15 cellular contexts compared by ENCODE assay signal in genomic region chr5:149433524-149434131, GRCh38. TPM values are rescaled to one million over a fixed set of nuclear protein-coding genes. Genes with fewer than 3 reads are reported as not detected.
A peak's percentile ranks its signal among the peaks of the same experiment; 100 is the strongest.
DNase-seq lines count a peak whose midpoint lies in the region; ATAC-seq, FAIRE-seq and TF ChIP-seq lines count a peak whose summit lies in the region.
"Had no signal": no experiment of that assay in that cellular context is flagged by ENCODE, and none has a peak within 500 bp of the region (broad histone marks: within the 10 kb centered on the region; RNA-seq: fewer than 3 reads in every experiment).

No MANE protein-coding gene starts in this region.

- peaks cover 18% of the 10 kb centered on the region for H3K36me3 Mint-ChIP-seq in astrocyte (ENCODE audit: low read depth, unreplicated experiment)
- H3K36me3 Mint-ChIP-seq: WTC11 had no signal

- no peak overlapping the region for H2AFZ ChIP-seq in astrocyte (ENCODE audit: low read depth, low read length)

- H3K27ac ChIP-seq in BLaER1 treated with 17β-estradiol and CSF1 and Interleukin-3, amounts not matched to agents 10 nM and 100 nM, result peak overlapping the region in 2 of 11 experiments; percentile 7 to 23; a peak in 2 of 22 replicates
- H3K27ac ChIP-seq in astrocyte (ENCODE audit: low read depth, low read length) (no peak overlapping the region), right atrium auricular region (peak overlapping the region; percentile 90 to 97), gastrocnemius medialis (peak overlapping the region in 3 of 4 donors; percentile 14 to 27 (median 19)), SJCRH30 (no peak overlapping the region)

- H3K9me3 ChIP-seq in BLaER1 treated with 17β-estradiol and CSF1 and Interleukin-3, amounts not matched to agents 10 nM and 100 nM (replicated peaks in 1 of 11), result peaks cover 6 to 23% (median 11%) of the 10 kb centered on the region in 11 experiments; a peak in 20 of 22 replicates
- H3K9me3 ChIP-seq in astrocyte (ENCODE audit: insufficient read depth, low read depth, low read length) (no peaks in the 10 kb centered on the region), right atrium auricular region (no peaks in the 10 kb centered on the region), gastrocnemius medialis (no peaks in the 10 kb centered on the region), SJCRH30 (replicated peaks) (no peaks in the 10 kb centered on the region)

- FAIRE-seq in astrocyte (lab: Jason Lieb, UNC), result no peak

- H3K27ac Mint-ChIP-seq in astrocyte (ENCODE audit: unreplicated experiment), result no peak overlapping the region
- H3K27ac Mint-ChIP-seq: activated CD8-positive, alpha-beta T cell treated with anti-CD3 and anti-CD28 coated beads for 36 hours; activated T-helper 1 cell treated with anti-CD3 and anti-CD28 coated beads, Interleukin-12 subunit alpha, Interleukin-12 subunit beta, Interleukin-2, Interleukin-4 antibody, amounts not matched to agents 30 ng/mL and 10 ng/mL and 1 ng/mL, durations not matched to agents 14 hours and 24 hours and 36 hours; endodermal cell; stimulated activated naive CD8-positive, alpha-beta T cell treated with anti-CD3 and anti-CD28 coated beads, Interleukin-15, Interleukin-2, amounts not matched to agents 100 ng/mL and 50 ng/mL, for 24 hours; T-helper 1 cell treated with Interleukin-12 subunit alpha and Interleukin-12 subunit beta and Interleukin-4 antibody, amounts not matched to agents 30 μg/mL and 1 μg/mL, for 36 hours; WTC11 had no signal

- TF ChIP-seq CTCF in astrocyte (IDR thresholded peaks at IDR 0.05; ENCODE audit: insufficient read depth, low read depth, low read length) (no peak), right atrium auricular region (IDR thresholded peaks at IDR 0.05) (no peak), gastrocnemius medialis (IDR thresholded peaks at IDR 0.05 in 4 of 5, conservative IDR thresholded peaks at IDR 0.05 in 1 of 5) (no peak)

- peaks cover 18 to 55% (median 36%) of the 10 kb centered on the region in 10 experiments for H3K4me1 ChIP-seq in BLaER1 treated with 17β-estradiol and CSF1 and Interleukin-3, amounts not matched to agents 10 nM and 100 nM
- H3K4me1 ChIP-seq in astrocyte (ENCODE audit: insufficient read depth, low read length) (peaks cover 3% of the 10 kb centered on the region), right atrium auricular region (peaks cover 0 to 47% of the 10 kb centered on the region in 2 donors), gastrocnemius medialis (peaks cover 0 to 10% of the 10 kb centered on the region in 2 donors), SJCRH30 (peaks cover 6% of the 10 kb centered on the region)

- H3K4me1 Mint-ChIP-seq in astrocyte (ENCODE audit: low read depth, unreplicated experiment), result peaks cover 19% of the 10 kb centered on the region
- H3K4me1 Mint-ChIP-seq: central memory CD8-positive, alpha-beta T cell had no signal

- H4K20me1 ChIP-seq in BLaER1 treated with 17β-estradiol and CSF1 and Interleukin-3, amounts not matched to agents 10 nM and 100 nM, result no peaks in the 10 kb centered on the region
- peaks cover 31% of the 10 kb centered on the region for H4K20me1 ChIP-seq in astrocyte (ENCODE audit: insufficient read depth, low read length)

- in situ Hi-C loops in gastrocnemius medialis (cut with MboI; ENCODE audit: low sequenced_read_pairs in 4 of 4), result loop anchor here in 2 of 4 donors (10.0 kb wide), 2 partner anchors 59 to 169 kb away; partner anchors contain the start of gene IL17B (in 1 of the 2)

- H3K9ac ChIP-seq in BLaER1 treated with 17β-estradiol and CSF1 and Interleukin-3, amounts not matched to agents 10 nM and 100 nM, result no peak overlapping the region
- no peak overlapping the region for H3K9ac ChIP-seq in astrocyte (ENCODE audit: low read length)

- no peaks in the 10 kb centered on the region for H3K79me2 ChIP-seq in astrocyte (ENCODE audit: insufficient read depth, low read length)

- no peaks in the 10 kb centered on the region for H3K27me3 ChIP-seq in BLaER1 treated with 17β-estradiol and CSF1 and Interleukin-3, amounts not matched to agents 10 nM and 100 nM
- H3K27me3 ChIP-seq in astrocyte (ENCODE audit: insufficient read depth, low read length) (no peaks in the 10 kb centered on the region), right atrium auricular region (no peaks in the 10 kb centered on the region), gastrocnemius medialis (no peaks in the 10 kb centered on the region), SJCRH30 (peaks cover 3% of the 10 kb centered on the region; the same call in 1 of the 2 replicates)

- peaks cover 0 to 4% (median 0%) of the 10 kb centered on the region in 11 experiments; a peak in 1 of 22 replicates for H3K36me3 ChIP-seq in BLaER1 treated with 17β-estradiol and CSF1 and Interleukin-3, amounts not matched to agents 10 nM and 100 nM
- H3K36me3 ChIP-seq in astrocyte (ENCODE audit: insufficient read depth, low read length) (peaks cover 23% of the 10 kb centered on the region), right atrium auricular region (peaks cover 25% of the 10 kb centered on the region), gastrocnemius medialis (no peaks in the 10 kb centered on the region), SJCRH30 (no peaks in the 10 kb centered on the region)

- no peak for ATAC-seq in gastrocnemius medialis

- no peaks in the 10 kb centered on the region for H3K9me3 Mint-ChIP-seq in astrocyte (ENCODE audit: unreplicated experiment)
- H3K9me3 Mint-ChIP-seq: activated CD8-positive, alpha-beta T cell treated with anti-CD3 and anti-CD28 coated beads for 36 hours; activated T-helper 1 cell treated with anti-CD3 and anti-CD28 coated beads, Interleukin-12 subunit alpha, Interleukin-12 subunit beta, Interleukin-2, Interleukin-4 antibody, amounts not matched to agents 30 ng/mL and 10 ng/mL and 1 ng/mL, durations not matched to agents 14 hours and 24 hours and 36 hours; central memory CD8-positive, alpha-beta T cell; endodermal cell; stimulated activated naive CD8-positive, alpha-beta T cell treated with anti-CD3 and anti-CD28 coated beads, Interleukin-15, Interleukin-2, amounts not matched to agents 100 ng/mL and 50 ng/mL, for 24 hours; T-helper 1 cell treated with Interleukin-12 subunit alpha and Interleukin-12 subunit beta and Interleukin-4 antibody, amounts not matched to agents 30 μg/mL and 1 μg/mL, for 36 hours; WTC11 had no signal

- peak; percentile 58 for DNase-seq in astrocyte (ENCODE audit: low read depth)
- DNase-seq in right atrium auricular region (ENCODE audit: low spot score), result no peak
- DNase-seq in gastrocnemius medialis, result no peak
- no peak for DNase-seq in NCI-H187 treated with DMSO at 0.1 percent for 48 hours (lab: John Stamatoyannopoulos, UW)
- DNase-seq in NCI-H146 treated with DMSO at 0.1 percent for 48 hours (lab: John Stamatoyannopoulos, UW; ENCODE audit: unreplicated experiment), result no peak
- no peak for DNase-seq in SJCRH30
- DNase-seq in cerebellar nuclear complex (lab: John Stamatoyannopoulos, UW), result no peak

- H3K4me2 ChIP-seq in BLaER1 treated with 17β-estradiol and CSF1 and Interleukin-3, amounts not matched to agents 10 nM and 100 nM, result peak overlapping the region in 6 of 11 experiments; percentile 5 to 57 (median 24); a peak in 6 of 22 replicates
- H3K4me2 ChIP-seq in astrocyte (ENCODE audit: low read length), result no peak overlapping the region

- TF ChIP-seq POLR2A in gastrocnemius medialis (IDR thresholded peaks at IDR 0.05), result no peak

- intact Hi-C loops in gastrocnemius medialis (cut with DNase I; ENCODE audit: low total_unique reads), result loop anchor here (1.0 kb wide), 1 partner anchor 51 kb away; no protein-coding TSS in a partner anchor

- H3K27me3 Mint-ChIP-seq in astrocyte (ENCODE audit: low read depth, unreplicated experiment), result no peaks in the 10 kb centered on the region
- H3K27me3 Mint-ChIP-seq: stimulated activated naive CD8-positive, alpha-beta T cell treated with anti-CD3 and anti-CD28 coated beads, Interleukin-15, Interleukin-2, amounts not matched to agents 100 ng/mL and 50 ng/mL, for 24 hours had no signal

- peak overlapping the region; percentile 12 for H3K4me3 Mint-ChIP-seq in astrocyte (ENCODE audit: unreplicated experiment)
- H3K4me3 Mint-ChIP-seq: activated CD8-positive, alpha-beta T cell treated with anti-CD3 and anti-CD28 coated beads for 36 hours; activated T-helper 1 cell treated with anti-CD3 and anti-CD28 coated beads, Interleukin-12 subunit alpha, Interleukin-12 subunit beta, Interleukin-2, Interleukin-4 antibody, amounts not matched to agents 30 ng/mL and 10 ng/mL and 1 ng/mL, durations not matched to agents 14 hours and 24 hours and 36 hours; central memory CD8-positive, alpha-beta T cell; endodermal cell; stimulated activated naive CD8-positive, alpha-beta T cell treated with anti-CD3 and anti-CD28 coated beads, Interleukin-15, Interleukin-2, amounts not matched to agents 100 ng/mL and 50 ng/mL, for 24 hours; T-helper 1 cell treated with Interleukin-12 subunit alpha and Interleukin-12 subunit beta and Interleukin-4 antibody, amounts not matched to agents 30 μg/mL and 1 μg/mL, for 36 hours; WTC11 had no signal

- no peak overlapping the region for H3K4me3 ChIP-seq in BLaER1 treated with 17β-estradiol and CSF1 and Interleukin-3, amounts not matched to agents 10 nM and 100 nM
- no peak overlapping the region for H3K4me3 ChIP-seq in astrocyte (ENCODE audit: insufficient read depth, low read depth, low read length)
- no peak overlapping the region for H3K4me3 ChIP-seq in right atrium auricular region
- no peak overlapping the region for H3K4me3 ChIP-seq in gastrocnemius medialis
- H3K4me3 ChIP-seq in SJCRH30, result no peak overlapping the region

RNA-seq across cellular contexts. Expression of gene IL17B, which starts 54.5 kb away (rescaled TPM):
- total RNA-seq in astrocyte (0.54 and 0.60 TPM in 2 replicates), right atrium auricular region (1 to 10 TPM in 1 of 2 donors, under 1 TPM in 1; 0.83 to 2.9 TPM), gastrocnemius medialis (1 to 10 TPM in 1 of 4 donors, not detected in 3; 1.2 TPM)
- 1.5 and 3.3 TPM in 2 replicates for total RNA-seq in SJCRH30 (2014; rRNA removed; shearing (Covaris generic))
- total RNA-seq: activated CD8-positive, alpha-beta T cell treated with anti-CD3 and anti-CD28 coated beads for 36 hours; activated T-helper 1 cell treated with anti-CD3 and anti-CD28 coated beads, Interleukin-12 subunit alpha, Interleukin-12 subunit beta, Interleukin-2, Interleukin-4 antibody, amounts not matched to agents 30 ng/mL and 10 ng/mL and 1 ng/mL, durations not matched to agents 14 hours and 24 hours and 36 hours; endodermal cell; WTC11 had no signal

Comparison
In these comparisons a context has a peak if more than half of its experiments do, and no peak if none do; other contexts are left out.
1. H3K27ac ChIP-seq: peak in right atrium auricular region (2 of 2) and gastrocnemius medialis (3 of 4); none in astrocyte (single experiment) and SJCRH30 (single experiment).